In the genomic region with DNA sequence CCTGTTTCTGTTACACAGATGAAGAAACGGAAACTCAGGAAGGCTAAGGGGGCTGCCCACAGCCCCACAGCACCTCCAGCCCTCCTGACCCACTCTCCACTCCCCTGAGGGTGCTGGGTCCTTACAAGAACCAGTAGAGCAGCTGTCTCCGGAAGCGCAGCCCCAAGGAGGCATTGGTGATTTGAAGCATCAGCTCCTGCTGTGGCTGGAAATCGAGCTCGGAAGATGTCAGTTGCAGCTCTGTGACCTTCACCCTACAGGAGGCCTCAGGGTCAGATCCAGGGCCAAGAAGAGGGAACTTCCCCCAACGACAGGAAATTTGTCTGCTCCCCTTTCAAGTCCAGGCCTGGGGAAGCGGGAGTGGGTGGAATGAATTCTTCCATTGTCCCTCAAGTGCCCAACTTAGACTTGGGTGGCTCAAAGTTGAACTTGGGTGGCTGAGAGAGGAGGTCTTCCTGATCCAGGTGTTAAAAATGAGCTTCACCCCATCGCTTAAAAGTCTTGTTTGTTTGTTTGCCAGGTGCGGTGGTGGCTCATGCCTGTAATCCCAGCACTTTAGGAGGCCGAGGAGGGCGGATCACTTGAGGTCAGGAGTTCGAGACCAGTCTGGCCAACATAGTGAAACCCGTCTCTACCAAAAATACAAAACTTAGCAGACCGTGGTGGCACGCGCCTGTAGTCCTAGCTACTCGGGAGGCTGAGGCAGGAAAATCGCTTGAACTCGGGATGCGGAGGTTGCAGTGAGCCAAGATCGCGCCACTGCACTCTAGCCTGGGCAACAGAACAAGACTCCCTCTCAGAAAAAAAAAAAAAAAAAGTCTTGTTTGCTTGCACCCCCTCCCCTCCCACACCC, we compare ENCODE assay signal across 9 cellular contexts. TPM values are rescaled to one million over a fixed set of nuclear protein-coding genes. Genes with fewer than 3 reads are reported as not detected.
DNase-seq lines count a peak whose midpoint lies in the region; ATAC-seq and TF ChIP-seq lines count a peak whose summit lies in the region.
"Had no signal": no experiment of that assay in that cellular context is flagged by ENCODE, and none has a peak within 500 bp of the region (broad histone marks: within the 10 kb centered on the region; RNA-seq: fewer than 3 reads in every experiment).

No MANE protein-coding gene starts in this region.

- H3K4me3 ChIP-seq in NT2/D1 (ENCODE audit: insufficient read length, low read depth): peak overlapping the region; percentile 5
- peak overlapping the region; percentile 69 for H3K4me3 ChIP-seq in ectodermal cell (ENCODE audit: insufficient read depth, low read depth, low read length)
- H3K4me3 ChIP-seq in parathyroid adenoma (ENCODE audit: low read depth, low read length): no peak overlapping the region

- ATAC-seq in HG03432 (IDR thresholded peaks at IDR 0.05; ENCODE audit: unreplicated experiment) (no peak), GM21447 (IDR thresholded peaks at IDR 0.05; ENCODE audit: unreplicated experiment) (no peak), GM18520 (IDR thresholded peaks at IDR 0.05; ENCODE audit: unreplicated experiment) (no peak)

- H3K9ac ChIP-seq in ES-I3 (ENCODE audit: low read depth, low read length): peak overlapping the region; percentile 32; the same call in 1 of the 2 replicates
- H3K9ac ChIP-seq in NT2/D1 (ENCODE audit: insufficient read length, low read depth): no peak overlapping the region
- no peak overlapping the region for H3K9ac ChIP-seq in parathyroid adenoma

- peak overlapping the region; percentile 94 for H2AFZ ChIP-seq in parathyroid adenoma

- DNase-seq in NT2/D1 (ENCODE audit: low read depth, low spot score) (no peak), glomerular visceral epithelial cell (ENCODE audit: extremely low spot score) (no peak)
- DNase-seq: NCI-H524 treated with DMSO at 0.1 percent for 48 hours had no signal

- no peaks in the 10 kb centered on the region for H3K79me2 ChIP-seq in parathyroid adenoma

- H3K36me3 ChIP-seq in ES-I3 (ENCODE audit: insufficient read depth, low read length) (peaks cover 5% of the 10 kb centered on the region), NT2/D1 (ENCODE audit: insufficient read depth, insufficient read length, low read length) (peaks cover 47% of the 10 kb centered on the region), ectodermal cell (ENCODE audit: control insufficient read depth, insufficient read depth, low read length) (peaks cover 31% of the 10 kb centered on the region), parathyroid adenoma (ENCODE audit: control insufficient read depth, insufficient read depth, low read length) (no peaks in the 10 kb centered on the region)

- TF ChIP-seq CTCF in parathyroid adenoma (IDR thresholded peaks at IDR 0.05): no peak

- no peaks in the 10 kb centered on the region for H3K9me3 ChIP-seq in ES-I3 (ENCODE audit: control insufficient read depth, insufficient read depth, low read length)
- H3K9me3 ChIP-seq in NT2/D1 (ENCODE audit: insufficient read depth, low read length): no peaks in the 10 kb centered on the region
- H3K9me3 ChIP-seq in ectodermal cell (ENCODE audit: control insufficient read depth, low read length): no peaks in the 10 kb centered on the region
- no peaks in the 10 kb centered on the region for H3K9me3 ChIP-seq in parathyroid adenoma (ENCODE audit: control insufficient read depth, low read length)

- H3K4me1 ChIP-seq in ES-I3 (ENCODE audit: insufficient read depth, low read length) (no peaks in the 10 kb centered on the region; the same call in 1 of the 2 replicates), NT2/D1 (ENCODE audit: insufficient read depth, insufficient read length) (peaks cover 12% of the 10 kb centered on the region), ectodermal cell (ENCODE audit: control insufficient read depth, insufficient read depth, low read length) (peaks cover 13% of the 10 kb centered on the region), parathyroid adenoma (peaks cover 8% of the 10 kb centered on the region)

- H3K27me3 ChIP-seq in NT2/D1 (ENCODE audit: insufficient read depth, insufficient read length) (no peaks in the 10 kb centered on the region), ectodermal cell (ENCODE audit: control insufficient read depth, insufficient read depth, low read length, poor library complexity, severe bottlenecking) (no peaks in the 10 kb centered on the region), parathyroid adenoma (ENCODE audit: control insufficient read depth, insufficient read depth, low read length) (no peaks in the 10 kb centered on the region)

- H3K27ac ChIP-seq in ectodermal cell (ENCODE audit: insufficient read depth, low read depth, low read length, poor library complexity, severe bottlenecking) (no peak overlapping the region), parathyroid adenoma (peak overlapping the region; percentile 32)

- no peak overlapping the region for H3K4me2 ChIP-seq in parathyroid adenoma (ENCODE audit: low read length)

- 88% methylated on average over 21 to 22 of the region's 22 CpGs for WGBS in ectodermal cell, 2 experiments

RNA-seq across cellular contexts. Expression of gene PLTP, which starts 1.9 kb away (rescaled TPM):
- polyA plus RNA-seq in ectodermal cell (2013, experiment 1 of 4): 127 TPM
- 120 TPM for polyA plus RNA-seq in ectodermal cell (2013, experiment 2 of 4)
- 104 TPM for polyA plus RNA-seq in ectodermal cell (2013, experiment 3 of 4)
- polyA plus RNA-seq in ectodermal cell (2013, experiment 4 of 4): 109 TPM

RNA-seq across cellular contexts. Expression of gene CTSA, which starts 18.9 kb away (rescaled TPM):
- polyA plus RNA-seq in ectodermal cell (2013, experiment 1 of 4): 55.4 TPM
- 55.3 TPM for polyA plus RNA-seq in ectodermal cell (2013, experiment 2 of 4)
- polyA plus RNA-seq in ectodermal cell (2013, experiment 3 of 4): 40.0 TPM
- polyA plus RNA-seq in ectodermal cell (2013, experiment 4 of 4): 44.4 TPM

RNA-seq across cellular contexts. Expression of gene NEURL2, which starts 19.0 kb away (rescaled TPM):
- 1.00 TPM for polyA plus RNA-seq in ectodermal cell (2013, experiment 1 of 4)
- polyA plus RNA-seq in ectodermal cell (2013, experiment 2 of 4): 0.44 TPM
- 0.64 TPM for polyA plus RNA-seq in ectodermal cell (2013, experiment 3 of 4)
- polyA plus RNA-seq in ectodermal cell (2013, experiment 4 of 4): 1.9 TPM

RNA-seq across cellular contexts. Expression of gene SPATA25, which starts 22.6 kb away (rescaled TPM):
- not detected for polyA plus RNA-seq in ectodermal cell (2013, experiment 1 of 4)
- not detected for polyA plus RNA-seq in ectodermal cell (2013, experiment 2 of 4)
- polyA plus RNA-seq in ectodermal cell (2013, experiment 3 of 4): not detected
- 0.57 TPM for polyA plus RNA-seq in ectodermal cell (2013, experiment 4 of 4)

RNA-seq across cellular contexts. Expression of gene PCIF1, which starts 24.4 kb away (rescaled TPM):
- 38.1 TPM for polyA plus RNA-seq in ectodermal cell (2013, experiment 1 of 4)
- 35.4 TPM for polyA plus RNA-seq in ectodermal cell (2013, experiment 2 of 4)
- polyA plus RNA-seq in ectodermal cell (2013, experiment 3 of 4): 34.6 TPM
- 35.5 TPM for polyA plus RNA-seq in ectodermal cell (2013, experiment 4 of 4)
